Comparison of ENCODE assay signal across 17 cellular contexts in the genomic region with DNA sequence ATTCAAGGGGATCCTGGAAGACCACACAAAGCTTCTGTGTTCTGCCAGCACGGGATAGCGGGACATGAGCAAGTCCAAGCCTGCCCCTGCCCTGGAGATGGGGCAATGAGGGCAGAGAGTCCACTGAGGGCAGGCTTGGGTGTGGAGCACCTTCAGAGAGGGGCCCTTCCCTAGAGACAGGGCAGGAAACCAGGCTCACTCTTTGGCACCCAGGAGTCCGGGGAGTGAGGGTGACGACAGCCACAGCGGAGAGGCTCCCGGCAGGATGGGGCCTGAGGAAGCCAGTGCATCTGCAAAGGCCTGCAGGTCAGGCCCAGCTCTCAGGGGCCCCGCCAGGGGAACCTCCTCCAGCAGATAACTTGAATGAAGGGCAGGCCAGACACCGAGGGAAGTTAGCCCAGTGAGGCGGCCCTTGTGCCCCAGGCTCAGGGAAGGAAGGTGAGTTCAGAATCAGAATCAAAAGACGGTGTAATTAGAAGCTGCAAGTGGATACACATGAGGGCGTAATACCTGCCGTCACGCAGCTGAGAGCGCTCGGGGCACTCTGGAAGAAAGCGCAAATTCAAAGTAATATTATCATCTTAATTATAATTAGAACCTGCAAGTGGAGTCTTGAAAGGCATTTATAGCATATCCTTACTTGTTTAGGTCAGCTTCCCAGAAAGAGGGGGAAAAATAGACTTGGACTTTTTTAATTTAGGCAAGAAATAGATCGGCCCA.
DNase-seq lines count a peak whose midpoint lies in the region; ATAC-seq, FAIRE-seq and TF ChIP-seq lines count a peak whose summit lies in the region.
"Had no signal": no experiment of that assay in that cellular context is flagged by ENCODE, and none has a peak within 500 bp of the region (broad histone marks: within the 10 kb centered on the region; RNA-seq: fewer than 3 reads in every experiment).

No MANE protein-coding gene starts in this region.

- H2BK120ac ChIP-seq in mesendoderm (ENCODE audit: low read depth, low read length) = peak overlapping the region; percentile 55

- peak overlapping the region; percentile 18 for H3K23ac ChIP-seq in mesendoderm (ENCODE audit: low read length)

- DNase-seq in NCI-H2227 (lab: John Stamatoyannopoulos, UW; ENCODE audit: unreplicated experiment) (peak; percentile 23), bronchial epithelial cell (ENCODE audit: low read depth) (peak; percentile 67), mesendoderm (no peak), suprapubic skin (ENCODE audit: low spot score in 2 of 2) (no peak), DMS153 (lab: John Stamatoyannopoulos, UW) (no peak), NCI-H1092 (lab: John Stamatoyannopoulos, UW) (no peak), NCI-H510A treated with DMSO at 0.1 percent for 48 hours (lab: John Stamatoyannopoulos, UW) (no peak)
- no peak for DNase-seq in natural killer cell treated with Interleukin-12 subunit alpha and Interleukin-12 subunit beta and Interleukin-15 and Interleukin-18, amount 100 ng/mL, for 72 hours (ENCODE audit: low spot score)
- DNase-seq: activated CD4-positive, alpha-beta T cell treated with anti-CD3 and anti-CD28 coated beads, Interleukin-2, amount 10 ng/mL, durations not matched to agents 7 days and 5 days; activated T-cell treated with anti-CD3 and anti-CD28 coated beads, Interleukin-2, amount 50 U/mL, for 72 hours; AML-193; effector CD4-positive, alpha-beta T cell; NK-92 treated with Interleukin-12 subunit alpha and Interleukin-12 subunit beta, amount 100 ng/mL, for 24 hours; T1000 had no signal

- peaks cover 6 to 8% of the 10 kb centered on the region in 2 donors for H3K27me3 Mint-ChIP-seq in natural killer cell treated with Interleukin-12 subunit alpha and Interleukin-12 subunit beta and Interleukin-15 and Interleukin-18, amount 100 ng/mL, for 72 hours

- H3K36me3 ChIP-seq in bronchial epithelial cell (ENCODE audit: control insufficient read depth, insufficient read depth, low read length) (no peaks in the 10 kb centered on the region), mesendoderm (ENCODE audit: control insufficient read depth, insufficient read depth, low read length) (no peaks in the 10 kb centered on the region), suprapubic skin (no peaks in the 10 kb centered on the region)
- H3K36me3 ChIP-seq: MG63 had no signal

- no peak for ATAC-seq in natural killer cell treated with Interleukin-12 subunit alpha and Interleukin-12 subunit beta and Interleukin-15 and Interleukin-18, amount 100 ng/mL, for 72 hours
- ATAC-seq: activated T-cell treated with anti-CD3 and anti-CD28 coated beads, Interleukin-2, amount 50 U/mL, for 72 hours had no signal

- H4K8ac ChIP-seq in mesendoderm (ENCODE audit: low read depth, low read length) = no peak overlapping the region

- peaks cover 0 to 5% of the 10 kb centered on the region in 2 donors for H3K4me1 Mint-ChIP-seq in natural killer cell treated with Interleukin-12 subunit alpha and Interleukin-12 subunit beta and Interleukin-15 and Interleukin-18, amount 100 ng/mL, for 72 hours (ENCODE audit: low read depth in 2 of 2)
- H3K4me1 Mint-ChIP-seq: activated CD4-positive, alpha-beta T cell treated with anti-CD3 and anti-CD28 coated beads, Interleukin-2, amount 10 ng/mL, durations not matched to agents 7 days and 5 days had no signal

- peaks cover 13% of the 10 kb centered on the region for H3K4me1 ChIP-seq in mesendoderm (ENCODE audit: control insufficient read depth, low read depth, low read length)
- peaks cover 36% of the 10 kb centered on the region for H3K4me1 ChIP-seq in suprapubic skin

- peak overlapping the region; percentile 62 for H3K56ac ChIP-seq in mesendoderm (ENCODE audit: low read length)

- peak overlapping the region; percentile 91 for H3K18ac ChIP-seq in mesendoderm (ENCODE audit: low read length)

- H3K9me3 Mint-ChIP-seq in natural killer cell treated with Interleukin-12 subunit alpha and Interleukin-12 subunit beta and Interleukin-15 and Interleukin-18, amount 100 ng/mL, for 72 hours = no peaks in the 10 kb centered on the region
- H3K9me3 Mint-ChIP-seq: activated T-cell treated with anti-CD3 and anti-CD28 coated beads, Interleukin-2, amount 50 U/mL, for 72 hours; HFFc6; nephron progenitor cell had no signal

- H3K27ac Mint-ChIP-seq in natural killer cell treated with Interleukin-12 subunit alpha and Interleukin-12 subunit beta and Interleukin-15 and Interleukin-18, amount 100 ng/mL, for 72 hours = no peak overlapping the region
- H3K27ac Mint-ChIP-seq: activated CD4-positive, alpha-beta T cell treated with anti-CD3 and anti-CD28 coated beads, Interleukin-2, amount 10 ng/mL, durations not matched to agents 7 days and 5 days; activated T-cell treated with anti-CD3 and anti-CD28 coated beads, Interleukin-2, amount 50 U/mL, for 72 hours had no signal

- H3K4me2 ChIP-seq in mesendoderm (ENCODE audit: low read length) = no peak overlapping the region

- no peaks in the 10 kb centered on the region for H3K79me1 ChIP-seq in mesendoderm (ENCODE audit: low read length)

- H3K9ac ChIP-seq in mesendoderm (ENCODE audit: low read length) = peak overlapping the region; percentile 6

- TF ChIP-seq POLR2A in suprapubic skin (IDR thresholded peaks at IDR 0.05) = no peak

- no peak for TF ChIP-seq CTCF in bronchial epithelial cell (IDR thresholded peaks at IDR 0.05; ENCODE audit: insufficient read depth, low read length, severe bottlenecking)
- no peak for TF ChIP-seq CTCF in suprapubic skin (IDR thresholded peaks at IDR 0.05)

- no peaks in the 10 kb centered on the region for H3K36me3 Mint-ChIP-seq in natural killer cell treated with Interleukin-12 subunit alpha and Interleukin-12 subunit beta and Interleukin-15 and Interleukin-18, amount 100 ng/mL, for 72 hours

- peak overlapping the region; percentile 46 for H2BK15ac ChIP-seq in mesendoderm (replicated peaks; ENCODE audit: low read depth)

- no CpG with 5 or more reads among the region's 17 CpGs for WGBS in mesendoderm (ENCODE audit: extremely low coverage, insufficient coverage, low lambda C conversion rate)
- 39% methylated on average over 17 of the region's 17 CpGs for WGBS in suprapubic skin

- FAIRE-seq in bronchial epithelial cell (lab: Jason Lieb, UNC) = no peak

- H3K27me3 ChIP-seq in bronchial epithelial cell (ENCODE audit: control insufficient read depth, insufficient read depth, low read length) (no peaks in the 10 kb centered on the region), mesendoderm (ENCODE audit: insufficient read depth, low read length, poor library complexity) (no peaks in the 10 kb centered on the region), suprapubic skin (no peaks in the 10 kb centered on the region)

- no peaks in the 10 kb centered on the region for H3K9me3 ChIP-seq in suprapubic skin
- H3K9me3 ChIP-seq: MG63 had no signal

- H3K27ac ChIP-seq in mesendoderm (ENCODE audit: low read depth, low read length) (no peak overlapping the region), suprapubic skin (peak overlapping the region; percentile 90)

- no peak overlapping the region for H4K5ac ChIP-seq in mesendoderm (ENCODE audit: low read length)

- peak overlapping the region; percentile 88 for H2AK5ac ChIP-seq in mesendoderm (ENCODE audit: low read length)

- no peak for TF ChIP-seq EP300 in suprapubic skin (IDR thresholded peaks at IDR 0.05)

- peak overlapping the region; percentile 82 for H3K4ac ChIP-seq in mesendoderm (ENCODE audit: low read depth, low read length)

- H3K4me3 ChIP-seq in bronchial epithelial cell (ENCODE audit: low read depth, low read length) = no peak overlapping the region
- no peak overlapping the region for H3K4me3 ChIP-seq in mesendoderm (ENCODE audit: low read length)
- H3K4me3 ChIP-seq in suprapubic skin = peak overlapping the region; percentile 27
- H3K4me3 ChIP-seq: MG63 had no signal

- H2BK5ac ChIP-seq in mesendoderm (ENCODE audit: low read length) = peak overlapping the region; percentile 56

- H3K79me2 ChIP-seq in mesendoderm (ENCODE audit: control insufficient read depth, insufficient read depth, low read length) = no peaks in the 10 kb centered on the region

- H3K4me3 Mint-ChIP-seq in natural killer cell treated with Interleukin-12 subunit alpha and Interleukin-12 subunit beta and Interleukin-15 and Interleukin-18, amount 100 ng/mL, for 72 hours = no peak overlapping the region
- H3K4me3 Mint-ChIP-seq: activated CD4-positive, alpha-beta T cell treated with anti-CD3 and anti-CD28 coated beads, Interleukin-2, amount 10 ng/mL, durations not matched to agents 7 days and 5 days; activated T-cell treated with anti-CD3 and anti-CD28 coated beads, Interleukin-2, amount 50 U/mL, for 72 hours; nephron progenitor cell had no signal

Comparison
In these comparisons a context has a peak if more than half of its experiments do, and no peak if none do; other contexts are left out.
1. DNase-seq: peak in NCI-H2227 (single experiment) and bronchial epithelial cell (single experiment); none in mesendoderm (single experiment), suprapubic skin (0 of 2), DMS153 (single experiment), NCI-H1092 (single experiment), NCI-H510A treated with DMSO at 0.1 percent for 48 hours (single experiment) and natural killer cell treated with Interleukin-12 subunit alpha and Interleukin-12 subunit beta and Interleukin-15 and Interleukin-18, amount 100 ng/mL, for 72 hours (single experiment).